In genomic region chr20:62772994-62773858, GRCh38 we compare ENCODE assay signal across 1 cellular context.
TF ChIP-seq lines count a peak whose summit lies in the region.

No MANE protein-coding gene starts in this region.

TF ChIP-seq in GM23338, 12 proteins besides CTCF, POLR2A, EP300 and RAD21 (continued from another document):
- TF ChIP-seq EZH2 (IDR thresholded peaks at IDR 0.05; ENCODE audit: low read depth, unreplicated experiment) = no peak
- TF ChIP-seq ETS1 (IDR thresholded peaks at IDR 0.05) = no peak
- TF ChIP-seq CREB1 (CRISPR knock-in tag; IDR thresholded peaks at IDR 0.05; ENCODE audit: low read depth) = no peak
- TF ChIP-seq NANOG (IDR thresholded peaks at IDR 0.05; ENCODE audit: borderline replicate concordance) = no peak
- no peak for TF ChIP-seq EZH2phosphoT487 (IDR thresholded peaks at IDR 0.05; ENCODE audit: unreplicated experiment)
- no peak for TF ChIP-seq ZNF462 (CRISPR knock-in tag; IDR thresholded peaks at IDR 0.05)
